7 cellular contexts compared by ENCODE assay signal in genomic region chr19:38360839-38361631, GRCh38. TPM values are rescaled to one million over a fixed set of nuclear protein-coding genes. Genes with fewer than 3 reads are reported as not detected.
A peak's percentile ranks its signal among the peaks of the same experiment; 100 is the strongest.
DNase-seq lines count a peak whose midpoint lies in the region; ATAC-seq, FAIRE-seq and TF ChIP-seq lines count a peak whose summit lies in the region.
"Had no signal": no experiment of that assay in that cellular context is flagged by ENCODE, and none has a peak within 500 bp of the region (broad histone marks: within the 10 kb centered on the region; RNA-seq: fewer than 3 reads in every experiment).

No MANE protein-coding gene starts in this region.

- intact Hi-C loops in kidney (cut with DNase I), result no loop called here

- H3K27ac ChIP-seq in SU-DHL-6 (ENCODE audit: low read depth, low read length) (no peak overlapping the region), kidney (ENCODE audit: low read depth in 2 of 2, low read length in 2 of 2) (no peak overlapping the region)

- H2AFZ ChIP-seq in SU-DHL-6 (ENCODE audit: low read depth, low read length, severe bottlenecking), result peak overlapping the region; percentile 71

- no peak for DNase-seq in AG09309 (ENCODE audit: low read depth)
- DNase-seq in kidney, result no peak
- DNase-seq in NCI-H1048 (lab: John Stamatoyannopoulos, UW), result no peak

- no peak overlapping the region; the same call in 1 of the 2 replicates for H3K9ac ChIP-seq in SU-DHL-6 (ENCODE audit: low read length)
- peak overlapping the region in 1 of 2 donors; percentile 41 for H3K9ac ChIP-seq in kidney (ENCODE audit: low read length in 2 of 2)

- TF ChIP-seq CTCF in AG09309 (IDR thresholded peaks at IDR 0.05; ENCODE audit: control insufficient read depth, insufficient read depth, low read depth, low read length, missing control alignments), result no peak
- no peak for TF ChIP-seq CTCF in SU-DHL-6 (IDR thresholded peaks at IDR 0.05; ENCODE audit: insufficient read depth, low read length, poor library complexity, severe bottlenecking)
- no peak for TF ChIP-seq CTCF in kidney (IDR thresholded peaks at IDR 0.05; ENCODE audit: borderline replicate concordance, extremely low read depth, insufficient read depth)

- H3K4me1 ChIP-seq in kidney (ENCODE audit: control insufficient read depth in 1 of 2, insufficient read depth in 1 of 2, low read depth in 1 of 2, low read length in 2 of 2), result peaks cover 0 to 3% of the 10 kb centered on the region in 2 donors

- no peak for FAIRE-seq in kidney (lab: Jason Lieb, UNC)

- no peaks in the 10 kb centered on the region for H4K20me1 ChIP-seq in SU-DHL-6 (ENCODE audit: low read depth, low read length)

- H3K36me3 ChIP-seq in SU-DHL-6 (ENCODE audit: low read length) (no peaks in the 10 kb centered on the region), kidney (ENCODE audit: control insufficient read depth in 1 of 2, insufficient read depth in 2 of 2, low read length in 2 of 2) (no peaks in the 10 kb centered on the region)

- ATAC-seq in GM18505 (IDR thresholded peaks at IDR 0.05; ENCODE audit: unreplicated experiment), result no peak
- ATAC-seq in HG02798 (IDR thresholded peaks at IDR 0.05; ENCODE audit: poor library complexity, unreplicated experiment), result no peak

- H3F3A ChIP-seq in SU-DHL-6 (ENCODE audit: insufficient read depth), result no peaks in the 10 kb centered on the region

- H3K9me2 ChIP-seq in SU-DHL-6 (replicated peaks; ENCODE audit: insufficient read depth, low read length), result no peaks in the 10 kb centered on the region

- no peaks in the 10 kb centered on the region for H3K79me2 ChIP-seq in SU-DHL-6 (ENCODE audit: insufficient read depth, low read length)

- H3K4me3 ChIP-seq in AG09309 (ENCODE audit: control insufficient read depth, low read depth, low read length), result peak overlapping the region; percentile 70
- H3K4me3 ChIP-seq in SU-DHL-6 (ENCODE audit: insufficient read depth, low read length, poor library complexity, severe bottlenecking), result no peak overlapping the region
- peak overlapping the region; percentile 41 to 55 for H3K4me3 ChIP-seq in kidney (ENCODE audit: low read length in 2 of 2)

- no peaks in the 10 kb centered on the region for H3K27me3 ChIP-seq in SU-DHL-6 (ENCODE audit: low read length)

- H3K4me2 ChIP-seq in SU-DHL-6 (ENCODE audit: low read depth, low read length, poor library complexity, severe bottlenecking), result peak overlapping the region; percentile 66

- H3K9me3 ChIP-seq in SU-DHL-6 (ENCODE audit: insufficient read depth, low read length) (no peaks in the 10 kb centered on the region), kidney (ENCODE audit: control insufficient read depth in 1 of 2, low read length in 2 of 2) (no peaks in the 10 kb centered on the region)

- no peak for TF ChIP-seq POLR2A in GM18505 (IDR thresholded peaks at IDR 0.05; ENCODE audit: borderline replicate concordance, extremely low read depth, insufficient read depth, insufficient read length)

RNA-seq across cellular contexts. Expression of gene PSMD8, which starts 13.3 kb away (rescaled TPM):
- 126 TPM for total RNA-seq in kidney
- 217 TPM for polyA plus RNA-seq in kidney (ENCODE audit: insufficient read depth, low read depth, low replicate concordance)

RNA-seq across cellular contexts. Expression of gene CATSPERG, which starts 25.4 kb away (rescaled TPM):
- total RNA-seq in kidney, result 9.6 TPM
- polyA plus RNA-seq in kidney (ENCODE audit: insufficient read depth, low read depth, low replicate concordance), result 6.0 TPM

RNA-seq across cellular contexts. Expression of gene GGN, which starts 26.8 kb away (rescaled TPM):
- 1.6 TPM for total RNA-seq in kidney
- polyA plus RNA-seq in kidney (ENCODE audit: insufficient read depth, low read depth, low replicate concordance), result 0.92 TPM
- total RNA-seq: SK-MEL-5 had no signal

RNA-seq across cellular contexts. Expression of gene SPRED3, which starts 27.5 kb away (rescaled TPM):
- total RNA-seq in kidney, result 8.7 TPM
- polyA plus RNA-seq in kidney (ENCODE audit: insufficient read depth, low read depth, low replicate concordance), result 0.17 TPM

RNA-seq across cellular contexts. Expression of gene KCNK6, which starts 41.4 kb away (rescaled TPM):
- total RNA-seq in kidney, result 7.2 TPM
- 2.2 TPM for polyA plus RNA-seq in kidney (ENCODE audit: insufficient read depth, low read depth, low replicate concordance)
